Comparison of ENCODE assay signal across 8 cellular contexts in the genomic region with DNA sequence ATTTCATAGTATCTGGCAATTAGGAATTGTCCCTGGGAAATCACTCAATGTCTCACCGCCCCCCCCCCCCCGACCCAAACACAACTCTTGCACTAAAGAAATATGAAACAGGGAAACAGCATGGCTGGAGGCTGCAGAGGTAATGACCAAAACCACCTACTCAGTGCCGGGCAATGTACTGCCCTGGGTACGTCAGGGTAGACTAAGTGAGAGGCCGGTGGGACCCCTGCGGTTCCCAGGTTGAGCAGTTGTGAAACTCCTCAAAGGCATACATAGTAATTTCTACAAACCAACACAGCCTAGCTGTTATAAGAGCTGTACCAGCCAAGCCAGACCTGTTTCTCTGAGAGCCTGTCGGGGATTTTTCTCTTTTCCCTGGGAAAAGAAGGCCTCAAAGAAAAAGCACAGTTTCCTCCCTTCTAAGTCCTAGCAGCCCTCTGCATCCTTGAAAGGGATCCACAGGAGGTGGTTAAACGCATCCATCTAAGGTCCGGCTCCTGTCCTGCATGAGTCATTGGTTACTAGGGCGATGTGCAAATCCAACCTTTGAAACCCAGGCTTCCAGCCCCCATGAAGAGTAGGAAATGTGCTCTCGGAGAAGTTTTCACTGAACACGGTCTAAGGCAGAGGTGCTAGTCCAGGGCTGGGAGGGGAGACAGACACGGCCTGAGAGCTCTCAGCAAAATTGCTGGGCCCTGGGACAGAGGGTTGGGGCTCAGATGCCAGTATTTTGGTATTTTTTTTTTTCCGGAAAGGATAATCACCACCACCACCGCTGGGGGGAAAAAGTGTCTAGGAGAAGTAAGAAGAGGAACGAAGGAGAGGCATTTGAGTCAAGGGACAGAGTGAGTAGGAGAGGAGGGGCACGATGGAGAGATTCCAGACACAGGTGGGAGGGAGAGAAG.
DNase-seq lines count a peak whose midpoint lies in the region; ATAC-seq and TF ChIP-seq lines count a peak whose summit lies in the region.
"Not testable (repeated sequence)": the region's sequence is repeated elsewhere in the genome, so short reads cannot be mapped to it uniquely, and the experiment has no call there.

No MANE protein-coding gene starts in this region.

- not testable (repeated sequence) for H3K79me2 ChIP-seq in SK-N-SH (ENCODE audit: insufficient read depth); hepatocyte

- not testable (repeated sequence) for H3K4me2 ChIP-seq in SK-N-SH
- H3K4me2 ChIP-seq in hepatocyte, result peak overlapping the region; percentile 94

- TF ChIP-seq POLR2A in breast epithelium (IDR thresholded peaks at IDR 0.05), result not testable (repeated sequence)

- not testable (repeated sequence) for TF ChIP-seq CTCF in SK-N-SH (IDR thresholded peaks at IDR 0.05); breast epithelium (IDR thresholded peaks at IDR 0.05); hepatocyte (IDR thresholded peaks at IDR 0.05; ENCODE audit: poor library complexity); nephron (IDR thresholded peaks at IDR 0.05; ENCODE audit: unreplicated experiment in 3 of 3)

- CTCF ChIA-PET in CD8-positive, alpha-beta memory T cell (lab: Charles Lee), result not testable (repeated sequence)
- CTCF ChIA-PET in SK-N-SH (lab: Yijun Ruan, JAX), result interaction anchor here (1.9 kb wide), 1 partner anchor 163 kb away, joined by 6 read pairs; no protein-coding TSS in a partner anchor

- not testable (repeated sequence) for DNase-seq in CD8-positive, alpha-beta memory T cell; activated T-cell treated with anti-CD3 and anti-CD28 coated beads, Interleukin-2, amount 50 U/mL, for 4 hours; breast epithelium (ENCODE audit: low spot score in 2 of 2); hepatocyte (ENCODE audit: low spot score)
- peak; percentile 4 for DNase-seq in SK-N-SH

- not testable (repeated sequence) for H3K9me3 ChIP-seq in CD8-positive, alpha-beta memory T cell (ENCODE audit: low read length); HUES48 (ENCODE audit: control insufficient read depth, insufficient read depth, low read length); SK-N-SH; breast epithelium; hepatocyte (ENCODE audit: low read depth); stomach smooth muscle (ENCODE audit: control insufficient read depth in 2 of 2, low read length in 2 of 2)

- H3K36me3 ChIP-seq in CD8-positive, alpha-beta memory T cell (ENCODE audit: insufficient read depth, low read length); HUES48 (ENCODE audit: control insufficient read depth, insufficient read depth, low read length); SK-N-SH (replicated peaks in 1 of 2; ENCODE audit: control insufficient read depth in 1 of 2, insufficient read depth in 2 of 2, low read length in 1 of 2); breast epithelium; hepatocyte (replicated peaks; ENCODE audit: insufficient read depth, low read depth); stomach smooth muscle (ENCODE audit: control insufficient read depth in 2 of 2, insufficient read depth in 2 of 2, low read length in 2 of 2): not testable (repeated sequence)

- TF ChIP-seq EP300 in SK-N-SH (IDR thresholded peaks at IDR 0.05; ENCODE audit: borderline replicate concordance in 1 of 2, low read depth in 1 of 2, low read length in 1 of 2), result not testable (repeated sequence)

- not testable (repeated sequence) for H3K27ac Mint-ChIP-seq in CD8-positive, alpha-beta memory T cell; nephron

- H3K27me3 ChIP-seq in CD8-positive, alpha-beta memory T cell (ENCODE audit: insufficient read depth, low read length, poor library complexity, severe bottlenecking); breast epithelium; stomach smooth muscle (ENCODE audit: control insufficient read depth in 1 of 2, insufficient read depth in 2 of 2, low read length in 2 of 2): not testable (repeated sequence)
- H3K27me3 ChIP-seq in HUES48 (ENCODE audit: control insufficient read depth, insufficient read depth, low read length), result peaks cover 20% of the 10 kb centered on the region
- H3K27me3 ChIP-seq in SK-N-SH (ENCODE audit: insufficient read depth), result peaks cover 40% of the 10 kb centered on the region
- H3K27me3 ChIP-seq in hepatocyte, result peaks cover 14% of the 10 kb centered on the region

- not testable (repeated sequence) for H2AFZ ChIP-seq in SK-N-SH (ENCODE audit: low read depth); hepatocyte

- H3K4me1 ChIP-seq in CD8-positive, alpha-beta memory T cell (ENCODE audit: insufficient read depth, low read length); HUES48 (ENCODE audit: control insufficient read depth, insufficient read depth, low read length); SK-N-SH (ENCODE audit: control insufficient read depth in 1 of 2, insufficient read depth in 2 of 2, low read depth in 1 of 2, low read length in 1 of 2); breast epithelium; hepatocyte (ENCODE audit: insufficient read depth); stomach smooth muscle (ENCODE audit: control insufficient read depth, insufficient read depth, low read length): not testable (repeated sequence)

- not testable (repeated sequence) for H3K27ac ChIP-seq in CD8-positive, alpha-beta memory T cell (ENCODE audit: low read depth, low read length); HUES48 (ENCODE audit: low read depth, low read length); SK-N-SH (ENCODE audit: low read depth in 2 of 2, low read length in 1 of 2); hepatocyte; stomach smooth muscle (ENCODE audit: low read length)
- peak overlapping the region; percentile 38 to 62 for H3K27ac ChIP-seq in breast epithelium

- peak overlapping the region in 5 of 7 donors; percentile 23 to 68 (median 41) for H3K4me3 Mint-ChIP-seq in CD8-positive, alpha-beta memory T cell
- peak overlapping the region; percentile 70 for H3K4me3 Mint-ChIP-seq in activated T-cell treated with anti-CD3 and anti-CD28 coated beads, Interleukin-2, amount 50 U/mL, for 4 hours
- H3K4me3 Mint-ChIP-seq in nephron, result peak overlapping the region; percentile 76 to 80 (median 79)

- not testable (repeated sequence) for H4K20me1 ChIP-seq in SK-N-SH (ENCODE audit: insufficient read depth); hepatocyte (ENCODE audit: insufficient read depth, poor library complexity, severe bottlenecking)

- not testable (repeated sequence) for H3K9me3 Mint-ChIP-seq in CD8-positive, alpha-beta memory T cell; activated T-cell treated with anti-CD3 and anti-CD28 coated beads, Interleukin-2, amount 50 U/mL, for 4 hours; nephron

- not testable (repeated sequence) for ATAC-seq in activated T-cell treated with anti-CD3 and anti-CD28 coated beads, Interleukin-2, amount 50 U/mL, for 4 hours

- 25% methylated on average over 12 of the region's 17 CpGs for WGBS in SK-N-SH (ENCODE audit: low lambda C conversion rate)
- 38% methylated on average over 11 of the region's 17 CpGs for WGBS in hepatocyte (ENCODE audit: low lambda C conversion rate, missing lambda C conversion rate)

- not testable (repeated sequence) for H3K36me3 Mint-ChIP-seq in CD8-positive, alpha-beta memory T cell; activated T-cell treated with anti-CD3 and anti-CD28 coated beads, Interleukin-2, amount 50 U/mL, for 4 hours (ENCODE audit: insufficient read depth); nephron (ENCODE audit: low read depth)

- POLR2A ChIA-PET in CD8-positive, alpha-beta memory T cell (lab: Charles Lee); SK-N-SH (lab: Yijun Ruan, JAX): not testable (repeated sequence)

- not testable (repeated sequence) for H3K4me3 ChIP-seq in CD8-positive, alpha-beta memory T cell (ENCODE audit: low read length); SK-N-SH (ENCODE audit: low read depth in 2 of 2, low read length in 1 of 2); hepatocyte
- H3K4me3 ChIP-seq in HUES48 (ENCODE audit: low read depth, low read length) (peak overlapping the region; percentile 55; the same call in 1 of the 2 replicates), breast epithelium (peak overlapping the region in 2 of 3 donors; percentile 63 to 68), stomach smooth muscle (ENCODE audit: low read length in 2 of 2) (peak overlapping the region; percentile 35 to 60)

- not testable (repeated sequence) for H3F3A ChIP-seq in SK-N-SH (replicated peaks; ENCODE audit: insufficient read depth)

- H3K9me2 ChIP-seq in SK-N-SH; hepatocyte (replicated peaks; ENCODE audit: insufficient read depth): not testable (repeated sequence)

- peaks cover 16 to 23% of the 10 kb centered on the region in 2 donors for H3K27me3 Mint-ChIP-seq in CD8-positive, alpha-beta memory T cell
- H3K27me3 Mint-ChIP-seq in activated T-cell treated with anti-CD3 and anti-CD28 coated beads, Interleukin-2, amount 50 U/mL, for 4 hours (ENCODE audit: low read depth), result peaks cover 37% of the 10 kb centered on the region
- H3K27me3 Mint-ChIP-seq in nephron (ENCODE audit: low read depth), result peaks cover 50% of the 10 kb centered on the region

- H3K9ac ChIP-seq in HUES48 (ENCODE audit: low read depth, low read length); SK-N-SH: not testable (repeated sequence)
- H3K9ac ChIP-seq in stomach smooth muscle (ENCODE audit: low read length in 2 of 2), result peak overlapping the region in 1 of 2 donors; percentile 42

- H3K4me1 Mint-ChIP-seq in CD8-positive, alpha-beta memory T cell, result peaks cover 0 to 11% (median 6%) of the 10 kb centered on the region in 3 donors
- peaks cover 11% of the 10 kb centered on the region for H3K4me1 Mint-ChIP-seq in activated T-cell treated with anti-CD3 and anti-CD28 coated beads, Interleukin-2, amount 50 U/mL, for 4 hours (ENCODE audit: low read depth)
- H3K4me1 Mint-ChIP-seq in nephron, result peaks cover 11% of the 10 kb centered on the region

- TF ChIP-seq RAD21 in SK-N-SH (IDR thresholded peaks at IDR 0.05; ENCODE audit: low read length), result not testable (repeated sequence)

- intact Hi-C loops in breast epithelium (cut with DNase I; ENCODE audit: low total_unique reads), result not testable (repeated sequence)
